In the genomic region with DNA sequence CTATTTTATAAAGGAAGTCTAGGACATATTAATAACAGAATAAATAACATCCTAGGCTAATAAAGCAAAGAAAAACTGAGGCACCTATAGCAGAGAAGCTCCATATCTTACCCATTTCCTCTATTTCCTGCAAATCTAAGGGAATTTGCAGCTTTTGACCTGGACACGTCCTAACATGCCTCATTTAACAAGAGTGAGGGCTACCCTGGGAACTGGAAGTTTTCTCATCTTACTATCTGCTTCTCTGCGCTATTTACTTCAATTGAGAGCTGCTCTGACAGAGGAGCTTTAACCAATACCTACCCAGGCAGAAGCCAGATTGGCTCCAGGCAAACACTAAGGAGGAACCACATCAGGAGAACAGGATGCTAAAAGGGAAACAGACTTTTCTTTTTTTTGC, we compare ENCODE assay signal across 9 cellular contexts. TPM values are rescaled to one million over a fixed set of nuclear protein-coding genes. Genes with fewer than 3 reads are reported as not detected.
A peak's percentile ranks its signal among the peaks of the same experiment; 100 is the strongest.
DNase-seq lines count a peak whose midpoint lies in the region; ATAC-seq and TF ChIP-seq lines count a peak whose summit lies in the region.
"Had no signal": no experiment of that assay in that cellular context is flagged by ENCODE, and none has a peak within 500 bp of the region (broad histone marks: within the 10 kb centered on the region; RNA-seq: fewer than 3 reads in every experiment).

No MANE protein-coding gene starts in this region.

- no peak for TF ChIP-seq CTCF in A673 (conservative IDR thresholded peaks at IDR 0.05; ENCODE audit: low read depth, low read length)
- TF ChIP-seq CTCF in Loucy (conservative IDR thresholded peaks at IDR 0.05; ENCODE audit: low read length) = no peak
- TF ChIP-seq CTCF in epithelial cell of proximal tubule (conservative IDR thresholded peaks at IDR 0.05; ENCODE audit: low read depth, low read length) = no peak

- H3K27ac ChIP-seq in A673 (ENCODE audit: low read depth, low read length, poor library complexity, severe bottlenecking) (peak overlapping the region; percentile 41), neuronal stem cell (replicated peaks; ENCODE audit: low read length) (peak overlapping the region; percentile 17)

- H4K8ac ChIP-seq in neuronal stem cell (ENCODE audit: low read depth, low read length) = no peak overlapping the region

- no peak overlapping the region for H2AK5ac ChIP-seq in neuronal stem cell (ENCODE audit: low read depth, low read length)

- H3K79me2 ChIP-seq in Loucy (ENCODE audit: insufficient read depth, low read length) = peaks cover 72% of the 10 kb centered on the region

- H3K4me3 ChIP-seq in A673 (ENCODE audit: low read depth, low read length, poor library complexity, severe bottlenecking) = no peak overlapping the region
- peak overlapping the region; percentile 94 for H3K4me3 ChIP-seq in Loucy (ENCODE audit: low read length, poor library complexity, severe bottlenecking)
- peak overlapping the region; percentile 39 for H3K4me3 ChIP-seq in epithelial cell of proximal tubule (ENCODE audit: low read depth, low read length)
- H3K4me3 ChIP-seq in neuronal stem cell (ENCODE audit: low read length in 2 of 2) = no peak overlapping the region

- peak; percentile 27 for DNase-seq in A673 (ENCODE audit: low spot score)
- no peak for DNase-seq in epithelial cell of proximal tubule (ENCODE audit: low read depth)
- no peak for DNase-seq in neuronal stem cell (ENCODE audit: low spot score)
- no peak for DNase-seq in stimulated activated CD8-positive, alpha-beta memory T cell treated with anti-CD3 and anti-CD28 coated beads, Interleukin-4, amount 100 ng/mL, for 48 hours
- DNase-seq in AG20443 (ENCODE audit: low spot score) = no peak
- DNase-seq: CD4-positive, alpha-beta T cell had no signal

- peaks cover 2% of the 10 kb centered on the region; the same call in 1 of the 2 replicates for H3F3A ChIP-seq in Loucy (ENCODE audit: low read depth)

- H3K9ac ChIP-seq in Loucy (ENCODE audit: low read depth, low read length, poor library complexity, severe bottlenecking) (peak overlapping the region; percentile 56), neuronal stem cell (ENCODE audit: low read depth, low read length, poor library complexity) (no peak overlapping the region)

- H3K14ac ChIP-seq in neuronal stem cell (ENCODE audit: low read length) = no peak overlapping the region

- H3K4me1 ChIP-seq in A673 (ENCODE audit: insufficient read depth, low read length, poor library complexity, severe bottlenecking) (peaks cover 54% of the 10 kb centered on the region), Loucy (ENCODE audit: insufficient read depth, low read length, poor library complexity, severe bottlenecking) (peaks cover 43% of the 10 kb centered on the region), neuronal stem cell (ENCODE audit: control insufficient read depth in 2 of 2, insufficient read depth in 1 of 2, low read depth in 1 of 2, low read length in 2 of 2) (peaks cover 9 to 21% of the 10 kb centered on the region in 2 donors)

- H3K79me1 ChIP-seq in neuronal stem cell (ENCODE audit: low read depth, low read length) = peaks cover 2% of the 10 kb centered on the region

- H3K23ac ChIP-seq in neuronal stem cell (ENCODE audit: low read depth, low read length, poor library complexity) = no peak overlapping the region

- H2BK12ac ChIP-seq in neuronal stem cell (ENCODE audit: low read length) = no peak overlapping the region

- no CpG with 5 or more reads among the region's 2 CpGs for WGBS in neuronal stem cell (ENCODE audit: extremely low coverage in 2 of 2, insufficient read length in 2 of 2, insufficient replicate concordance in 1 of 2), 2 donors

- no peak overlapping the region for H2BK15ac ChIP-seq in neuronal stem cell (ENCODE audit: low read length)

- no peak overlapping the region for H2BK5ac ChIP-seq in neuronal stem cell (ENCODE audit: low read length)

- POLR2A ChIA-PET in A673 (lab: Charles Lee; ENCODE audit: low non-redundant PET) = no interaction called here

- H2AFZ ChIP-seq in Loucy (ENCODE audit: low read length) (no peak overlapping the region), neuronal stem cell (ENCODE audit: low read length) (no peak overlapping the region)

- H3K27me3 ChIP-seq in A673 (replicated peaks; ENCODE audit: insufficient read depth, low read depth, low read length, poor library complexity) (no peaks in the 10 kb centered on the region), Loucy (ENCODE audit: insufficient read depth, low read length, poor library complexity, severe bottlenecking) (no peaks in the 10 kb centered on the region), neuronal stem cell (ENCODE audit: control insufficient read depth in 3 of 3, insufficient read depth in 3 of 3, low read depth in 1 of 3, low read length in 3 of 3) (no peaks in the 10 kb centered on the region)

- no peaks in the 10 kb centered on the region for H3K9me2 ChIP-seq in Loucy (replicated peaks; ENCODE audit: low read depth, low read length)

- no peaks in the 10 kb centered on the region for H3K9me3 ChIP-seq in A673 (ENCODE audit: low read depth, low read length, poor library complexity, severe bottlenecking)
- H3K9me3 ChIP-seq in Loucy (ENCODE audit: insufficient read depth, low read depth, low read length) = no peaks in the 10 kb centered on the region
- no peaks in the 10 kb centered on the region for H3K9me3 ChIP-seq in neuronal stem cell (replicated peaks in 1 of 2; ENCODE audit: control insufficient read depth in 2 of 2, insufficient read depth in 1 of 2, low read depth in 1 of 2, low read length in 2 of 2)

- no peak overlapping the region for H3K18ac ChIP-seq in neuronal stem cell (ENCODE audit: low read length)

- no peak overlapping the region for H3K4ac ChIP-seq in neuronal stem cell (ENCODE audit: low read length)

- CTCF ChIA-PET in A673 (lab: Charles Lee) = no interaction called here

- H4K20me1 ChIP-seq in Loucy (ENCODE audit: insufficient read depth, low read length, poor library complexity, severe bottlenecking) = peaks cover 32% of the 10 kb centered on the region

- H3K4me2 ChIP-seq in Loucy (ENCODE audit: low read depth, low read length, poor library complexity, severe bottlenecking) (peak overlapping the region; percentile 74), neuronal stem cell (ENCODE audit: insufficient read depth, low read length, poor library complexity, severe bottlenecking) (no peak overlapping the region)

- intact Hi-C loops in A673 (cut with micrococcal nuclease; ENCODE audit: unreplicated experiment) = no loop called here

- ATAC-seq in HG02759 (IDR thresholded peaks at IDR 0.05; ENCODE audit: unreplicated experiment) = no peak
- ATAC-seq in HG03354 (IDR thresholded peaks at IDR 0.05; ENCODE audit: poor library complexity, severe bottlenecking, unreplicated experiment) = no peak

- H3K36me3 ChIP-seq in A673 (ENCODE audit: insufficient read depth, low read length, poor library complexity, severe bottlenecking) = peaks cover 36% of the 10 kb centered on the region
- peaks cover 27% of the 10 kb centered on the region; the same call in 1 of the 2 replicates for H3K36me3 ChIP-seq in Loucy (ENCODE audit: insufficient read depth, low read length)
- H3K36me3 ChIP-seq in neuronal stem cell (replicated peaks in 1 of 2; ENCODE audit: control insufficient read depth in 2 of 2, insufficient read depth in 2 of 2, low read length in 2 of 2) = peaks cover 5 to 39% of the 10 kb centered on the region in 2 donors

- H4K91ac ChIP-seq in neuronal stem cell (ENCODE audit: low read depth, low read length, poor library complexity) = no peak overlapping the region

- H2BK120ac ChIP-seq in neuronal stem cell (ENCODE audit: low read depth, low read length) = no peak overlapping the region

- no TSS peak for BruUV-seq in A673 (replicated peaks; lab: Mats Ljungman, UMichigan)

RNA-seq across cellular contexts. Expression of a gene that starts 5.7 kb away (rescaled TPM):
- total RNA-seq in A673 (2021) (272 and 288 TPM in 2 replicates), epithelial cell of proximal tubule (202 and 245 TPM in 2 replicates)
- polyA plus RNA-seq in neuronal stem cell (2013, experiment 1 of 2) = 260 TPM
- polyA plus RNA-seq in neuronal stem cell (2013, experiment 2 of 2) = 265 TPM

RNA-seq across cellular contexts. Expression of a gene that starts 43.6 kb away (rescaled TPM):
- total RNA-seq in A673 (2021) = 0.77 and 0.94 TPM in 2 replicates
- 2.5 and 4.6 TPM in 2 replicates for total RNA-seq in epithelial cell of proximal tubule
- polyA plus RNA-seq in neuronal stem cell (2013, experiment 1 of 2) = not detected
- polyA plus RNA-seq in neuronal stem cell (2013, experiment 2 of 2) = 0.01 TPM
- total RNA-seq: CD4-positive, alpha-beta T cell had no signal

Comparison
In these comparisons a context has a peak if more than half of its experiments do, and no peak if none do; other contexts are left out.
1. H3K4me3 ChIP-seq: peak in Loucy (single experiment) and epithelial cell of proximal tubule (single experiment); none in A673 (single experiment) and neuronal stem cell (0 of 2).